ENCODE assay signal across 8 cellular contexts in the genomic region with DNA sequence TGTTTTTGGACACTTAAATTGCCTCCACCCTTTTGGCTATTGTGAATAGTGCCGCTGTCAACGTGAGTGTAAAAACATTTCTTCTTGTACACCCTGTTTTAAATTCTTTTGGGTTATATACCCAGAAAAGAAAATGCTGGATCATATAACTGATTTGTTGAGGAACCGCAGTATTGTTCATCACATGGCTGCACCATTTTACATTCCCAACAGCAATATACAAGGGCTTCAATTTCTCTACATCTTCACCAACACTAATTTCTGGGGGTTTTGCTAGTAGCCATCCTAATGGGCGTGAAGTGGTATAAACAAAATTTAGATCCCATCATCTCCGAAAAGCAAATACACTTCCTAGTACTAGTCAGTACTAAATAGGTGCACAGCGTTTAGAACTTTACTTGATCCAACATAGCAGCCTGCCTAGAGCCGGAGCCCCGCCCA. TPM values are rescaled to one million over a fixed set of nuclear protein-coding genes. Genes with fewer than 3 reads are reported as not detected.
DNase-seq lines count a peak whose midpoint lies in the region; ATAC-seq, FAIRE-seq and TF ChIP-seq lines count a peak whose summit lies in the region.

No MANE protein-coding gene starts in this region.

- H3K36me3 ChIP-seq in esophagus (ENCODE audit: control insufficient read depth in 2 of 2, insufficient read depth in 2 of 2, low read length in 1 of 2) (peaks cover 14 to 15% of the 10 kb centered on the region in 2 donors), psoas muscle (ENCODE audit: insufficient read depth in 1 of 2, low read depth in 1 of 2) (peaks cover 12 to 26% of the 10 kb centered on the region in 2 donors)

- H3K27ac ChIP-seq in esophagus (ENCODE audit: low read depth in 2 of 2, low read length in 1 of 2), result peak overlapping the region; percentile 98 to 99
- peak overlapping the region; percentile 88 for H3K27ac ChIP-seq in psoas muscle

- no peak for ATAC-seq in psoas muscle
- no peak for ATAC-seq in activated CD4-positive, CD25-positive, alpha-beta regulatory T cell treated with anti-CD3 and anti-CD28 coated beads, Interleukin-2, amount 50 U/mL, for 24 hours

- intact Hi-C loops in psoas muscle (cut with DNase I), result loop anchor here in 1 of 2 donors (5.0 kb wide), 1 partner anchor 41 kb away; no protein-coding TSS in a partner anchor

- H3K27me3 ChIP-seq in esophagus (ENCODE audit: control insufficient read depth in 1 of 2, insufficient read depth in 2 of 2, low read length in 2 of 2), result no peaks in the 10 kb centered on the region
- no peaks in the 10 kb centered on the region for H3K27me3 ChIP-seq in psoas muscle (ENCODE audit: insufficient read depth in 3 of 3, low read length in 2 of 3)

- H3K9me3 ChIP-seq in esophagus (ENCODE audit: control insufficient read depth in 2 of 2, insufficient read depth in 1 of 2, low read depth in 1 of 2, low read length in 1 of 2) (no peaks in the 10 kb centered on the region), psoas muscle (no peaks in the 10 kb centered on the region)

- TF ChIP-seq CTCF in GM12865 (IDR thresholded peaks at IDR 0.05; ENCODE audit: insufficient read depth, low read depth, low read length, missing control alignments) (no peak), psoas muscle (IDR thresholded peaks at IDR 0.05) (no peak)

- H3K4me1 ChIP-seq in esophagus (ENCODE audit: control insufficient read depth in 2 of 2, insufficient read depth in 2 of 2, low read length in 1 of 2) (no peaks in the 10 kb centered on the region), psoas muscle (peaks cover 9% of the 10 kb centered on the region)

- FAIRE-seq in HTR-8/SVneo (lab: Jason Lieb, UNC) (no peak), frontal cortex (lab: Jason Lieb, UNC) (no peak)

- peak overlapping the region; percentile 58 for H3K4me3 ChIP-seq in GM12865 (ENCODE audit: low read depth, low read length)
- peak overlapping the region; percentile 71 to 84 for H3K4me3 ChIP-seq in esophagus (ENCODE audit: low read depth in 1 of 2, low read length in 2 of 2)
- peak overlapping the region; percentile 86 for H3K4me3 ChIP-seq in psoas muscle

- WGBS in esophagus, 2 donors, result 9 to 13% methylated on average over 8 of the region's 8 CpGs
- 10 to 17% (median 12%) methylated on average over 8 of the region's 8 CpGs for WGBS in psoas muscle, 3 donors

- DNase-seq in GM12865 (ENCODE audit: low read depth) (no peak), OCI-M2 (lab: John Stamatoyannopoulos, UW; ENCODE audit: unreplicated experiment) (peak; percentile 90), psoas muscle (no peak), SIG-M5 (lab: John Stamatoyannopoulos, UW) (no peak), HTR-8/SVneo (ENCODE audit: insufficient read length, low spot score) (no peak), frontal cortex (ENCODE audit: low spot score in 2 of 2) (no peak)

RNA-seq across cellular contexts. Expression of gene BPHL, which starts 0.6 kb away (rescaled TPM):
- polyA plus RNA-seq in esophagus (10 to 100 TPM; 12.5 to 13.2 TPM), psoas muscle (1 to 10 TPM; 6.8 to 9.0 (median 7.3) TPM)
- total RNA-seq in psoas muscle (10 to 100 TPM in 3 of 4 donors, 1 to 10 TPM in 1; 6.7 to 22.8 (median 13.5) TPM), frontal cortex (26.5 TPM)

RNA-seq across cellular contexts. Expression of gene TUBB2A, which starts 39.4 kb away (rescaled TPM):
- polyA plus RNA-seq in esophagus (100 to 1,000 TPM in 1 of 2 donors, 10 to 100 TPM in 1; 23.3 to 115 TPM), psoas muscle (10 to 100 TPM; 35.4 to 83.4 (median 47.1) TPM)
- total RNA-seq in psoas muscle (10 to 100 TPM; 25.3 to 58.0 (median 40.5) TPM), frontal cortex (1,551 TPM)

RNA-seq across cellular contexts. Expression of gene RIPK1, which starts 49.6 kb away (rescaled TPM):
- polyA plus RNA-seq in esophagus (10 to 100 TPM; 11.1 to 13.3 TPM), psoas muscle (10 to 100 TPM in 1 of 3 donors, 1 to 10 TPM in 2; 5.6 to 10.6 (median 7.1) TPM)
- total RNA-seq in psoas muscle (10 to 100 TPM in 1 of 4 donors, 1 to 10 TPM in 3; 6.2 to 10.4 (median 7.2) TPM), frontal cortex (7.3 TPM)

Comparison
In these comparisons a context has a peak if more than half of its experiments do, and no peak if none do; other contexts are left out.
1. RNA of gene TUBB2A, which starts 39.4 kb away (total RNA-seq): 1,551 TPM in frontal cortex (single experiment); 25.3 to 58.0 TPM in psoas muscle; every median in the first group is over 10 times any median in the second.
2. Peak in every context shown above with its lines, with median percentiles within 50 percentile points of each other: H3K4me3 ChIP-seq.